ENCODE assay signal across 8 cellular contexts in genomic region chr14:77318756-77319155, GRCh38. TPM values are rescaled to one million over a fixed set of nuclear protein-coding genes. Genes with fewer than 3 reads are reported as not detected.
DNase-seq lines count a peak whose midpoint lies in the region; ATAC-seq, FAIRE-seq and TF ChIP-seq lines count a peak whose summit lies in the region.
"Not testable (repeated sequence)": the region's sequence is repeated elsewhere in the genome, so short reads cannot be mapped to it uniquely, and the experiment has no call there.
"Had no signal": no experiment of that assay in that cellular context is flagged by ENCODE, and none has a peak within 500 bp of the region (broad histone marks: within the 10 kb centered on the region; RNA-seq: fewer than 3 reads in every experiment).

No MANE protein-coding gene starts in this region.

- TF ChIP-seq POLR2A in H1 (IDR thresholded peaks at IDR 0.05; ENCODE audit: control extremely low read depth in 1 of 2, low read depth in 2 of 2, low read length in 2 of 2); gastrocnemius medialis (IDR thresholded peaks at IDR 0.05): not testable (repeated sequence)

- H3K23me2 ChIP-seq in H1 (ENCODE audit: low read depth, low read length), result not testable (repeated sequence)

- not testable (repeated sequence) for H2AK5ac ChIP-seq in H1 (ENCODE audit: low read depth, low read length)

- H2BK5ac ChIP-seq in H1 (ENCODE audit: low read depth, low read length), result not testable (repeated sequence)

- in situ Hi-C loops in gastrocnemius medialis (cut with MboI; ENCODE audit: low sequenced_read_pairs in 4 of 4), result loop anchor here in 3 of 4 donors (10.0 kb wide), 2 partner anchors 214 to 444 kb away; no protein-coding TSS in a partner anchor

- FAIRE-seq in H1 (lab: Jason Lieb, UNC), result not testable (repeated sequence)

- H3K27ac Mint-ChIP-seq in brain, result peak overlapping the region in 4 of 5 experiments; percentile 89 to 99 (median 96)

- not testable (repeated sequence) for H3K18ac ChIP-seq in H1 (ENCODE audit: extremely low read depth, low read length)

- H3K4ac ChIP-seq in H1 (replicated peaks; ENCODE audit: insufficient read length, low read depth, low read length), result peak overlapping the region; percentile 15

- not testable (repeated sequence) for H2BK12ac ChIP-seq in H1 (ENCODE audit: low read depth, low read length)

- peaks cover 13% of the 10 kb centered on the region for H3K79me1 ChIP-seq in H1 (ENCODE audit: low read depth, low read length)

- not testable (repeated sequence) for H3K27me3 Mint-ChIP-seq in brain

- H4K5ac ChIP-seq in H1 (ENCODE audit: insufficient read length, low read depth, low read length), result not testable (repeated sequence)

- not testable (repeated sequence) for ATAC-seq in PC-3, gastrocnemius medialis

- not testable (repeated sequence) for H3K56ac ChIP-seq in H1 (replicated peaks; ENCODE audit: insufficient read length, low read depth, low read length)

- TF ChIP-seq RAD21 in H1 (IDR thresholded peaks at IDR 0.05 in 1 of 2, conservative IDR thresholded peaks at IDR 0.05 in 1 of 2; ENCODE audit: low read depth in 2 of 2, low read length in 2 of 2), result not testable (repeated sequence)

- peak overlapping the region; percentile 86; the same call in 1 of the 2 replicates for H3K4me3 ChIP-seq in PC-3 (ENCODE audit: low read length)
- not testable (repeated sequence) for H3K4me3 ChIP-seq in H1 (ENCODE audit: extremely low read depth in 1 of 4, insufficient read depth in 2 of 4, low read depth in 3 of 4, low read length in 4 of 4); gastrocnemius medialis

- H3K27ac ChIP-seq in PC-3 (ENCODE audit: low read length); H1 (ENCODE audit: low read depth, low read length): not testable (repeated sequence)
- peak overlapping the region in 3 of 4 donors; percentile 84 to 96 (median 89) for H3K27ac ChIP-seq in gastrocnemius medialis

- not testable (repeated sequence) for H2BK15ac ChIP-seq in H1 (ENCODE audit: low read length)

- H4K91ac ChIP-seq in H1 (replicated peaks; ENCODE audit: insufficient read length, low read length), result not testable (repeated sequence)

- H4K8ac ChIP-seq in H1 (ENCODE audit: extremely low read depth, insufficient read depth, low read length), result not testable (repeated sequence)

- peak overlapping the region; percentile 87 to 98 (median 90) for H3K4me3 Mint-ChIP-seq in brain

- H3K9me3 Mint-ChIP-seq in brain, result not testable (repeated sequence)

- H3K4me1 ChIP-seq in PC-3 (ENCODE audit: insufficient read depth, low read length) (peaks cover 58% of the 10 kb centered on the region), H1 (replicated peaks in 1 of 4; ENCODE audit: control insufficient read depth in 3 of 4, insufficient read depth in 4 of 4, low read length in 3 of 4) (peaks cover 11 to 25% (median 18%) of the 10 kb centered on the region in 4 experiments; a peak in 6 of 7 replicates), gastrocnemius medialis (peaks cover 64 to 66% of the 10 kb centered on the region in 2 donors)

- not testable (repeated sequence) for TF ChIP-seq EP300 in H1 (IDR thresholded peaks at IDR 0.05; ENCODE audit: borderline replicate concordance in 1 of 2, low read depth in 2 of 2, low read length in 2 of 2)

- not testable (repeated sequence) for H2BK20ac ChIP-seq in H1 (ENCODE audit: low read length)

- H3K27me3 ChIP-seq in PC-3 (ENCODE audit: low read length); H1 (replicated peaks in 1 of 4; ENCODE audit: control insufficient read depth in 3 of 4, extremely low read depth in 1 of 4, insufficient read depth in 3 of 4, low read length in 3 of 4); gastrocnemius medialis: not testable (repeated sequence)

- POLR2A ChIA-PET in PC-3 (lab: Charles Lee; ENCODE audit: unreplicated experiment), result not testable (repeated sequence)
- POLR2A ChIA-PET in H1 (lab: Charles Lee; ENCODE audit: partially characterized antibody), result interaction anchor here (0.7 to 1.3 kb wide), 3 partner anchors 15 to 193 kb away, joined by 3 read pairs; no protein-coding TSS in a partner anchor

- H3K23ac ChIP-seq in H1 (ENCODE audit: insufficient read length), result not testable (repeated sequence)

- peaks cover 22% of the 10 kb centered on the region; the same call in 1 of the 2 replicates for H4K20me1 ChIP-seq in PC-3 (ENCODE audit: low read length)
- H4K20me1 ChIP-seq in H1 (replicated peaks in 1 of 2; ENCODE audit: control insufficient read depth in 1 of 2, insufficient read depth in 2 of 2, low read length in 2 of 2), result not testable (repeated sequence)

- not testable (repeated sequence) for BruUV-seq in PC-3 (replicated peaks; lab: Mats Ljungman, UMichigan)

- CTCF ChIA-PET in PC-3 (lab: Charles Lee), result not testable (repeated sequence)
- CTCF ChIA-PET in H1 (lab: Charles Lee; ENCODE audit: partially characterized antibody), result interaction anchor here (0.6 to 2.5 kb wide), 5 partner anchors 9 to 421 kb away, joined by 4 to 10 read pairs (median 4); no protein-coding TSS in a partner anchor

- not testable (repeated sequence) for H3K9me3 ChIP-seq in PC-3 (ENCODE audit: low read length); H1 (ENCODE audit: insufficient read depth in 2 of 2, low read depth in 1 of 2, low read length in 1 of 2); gastrocnemius medialis

- peak overlapping the region; percentile 90 for H3K4me2 ChIP-seq in PC-3 (ENCODE audit: low read length)
- H3K4me2 ChIP-seq in H1 (ENCODE audit: insufficient read depth in 1 of 2, low read depth in 2 of 2, low read length in 2 of 2), result not testable (repeated sequence)

- H3K79me2 ChIP-seq in PC-3 (ENCODE audit: low read length), result peaks cover 68% of the 10 kb centered on the region
- peaks cover 6 to 46% of the 10 kb centered on the region in 2 experiments for H3K79me2 ChIP-seq in H1 (ENCODE audit: control insufficient read depth in 1 of 2, insufficient read depth in 2 of 2, low read length in 2 of 2)

- H3K9me2 ChIP-seq in PC-3 (replicated peaks; ENCODE audit: low read length), result not testable (repeated sequence)

- not testable (repeated sequence) for DNase-seq in PC-3; H1 (ENCODE audit: low read depth in 1 of 2, low spot score in 2 of 2); gastrocnemius medialis
- DNase-seq in mesenteric fat pad (ENCODE audit: low spot score), result peak; percentile 33

- WGBS in H1 (ENCODE audit: extremely low coverage in 1 of 2, insufficient coverage in 1 of 2, insufficient read length in 1 of 2, insufficient replicate concordance in 2 of 2, low coverage in 1 of 2, low lambda C conversion rate in 2 of 2, missing lambda C conversion rate in 1 of 2), 2 experiments, result 90% methylated on average over 11 of the region's 11 CpGs; no CpG with 5 or more reads in 1 of the 2 experiments

- peaks cover 76% of the 10 kb centered on the region for H3K4me1 Mint-ChIP-seq in brain

- H2BK120ac ChIP-seq in H1 (replicated peaks; ENCODE audit: low read depth, low read length), result not testable (repeated sequence)

- not testable (repeated sequence) for H3K36me3 ChIP-seq in PC-3 (ENCODE audit: low read depth, low read length); H1 (ENCODE audit: control insufficient read depth in 2 of 4, insufficient read depth in 4 of 4, low read length in 3 of 4); gastrocnemius medialis

- intact Hi-C loops in PC-3 (cut with micrococcal nuclease) (loop anchor here (10.0 kb wide), 1 partner anchor 444 kb away; no protein-coding TSS in a partner anchor), gastrocnemius medialis (cut with DNase I; ENCODE audit: low total_unique reads) (loop anchor here (5.0 to 10.0 kb wide), 3 partner anchors 386 to 1164 kb away; partner anchors contain the start of genes ALKBH1, GPATCH2L and SLIRP)

- H3K36me3 Mint-ChIP-seq in brain, result not testable (repeated sequence)

- not testable (repeated sequence) for H3K9ac ChIP-seq in PC-3 (ENCODE audit: low read length); H1 (replicated peaks in 1 of 4; ENCODE audit: extremely low read depth in 1 of 4, low read depth in 3 of 4, low read length in 3 of 4)

- H3F3A ChIP-seq in PC-3 (ENCODE audit: low read length, unreplicated experiment), result not testable (repeated sequence)

- not testable (repeated sequence) for H3K14ac ChIP-seq in H1 (ENCODE audit: insufficient read length)

- not testable (repeated sequence) for TF ChIP-seq CTCF in PC-3 (conservative IDR thresholded peaks at IDR 0.05; ENCODE audit: low read depth, low read length); brain (conservative IDR thresholded peaks at IDR 0.05); H1 (IDR thresholded peaks at IDR 0.05; ENCODE audit: control extremely low read depth in 1 of 3, insufficient read depth in 1 of 3, low read depth in 1 of 3, low read length in 3 of 3); gastrocnemius medialis (IDR thresholded peaks at IDR 0.05 in 4 of 5, conservative IDR thresholded peaks at IDR 0.05 in 1 of 5)

- H2AFZ ChIP-seq in PC-3 (ENCODE audit: low read length); H1 (ENCODE audit: low read length): not testable (repeated sequence)

RNA-seq across cellular contexts. Expression of gene POMT2, which starts 1.9 kb away (rescaled TPM):
- total RNA-seq in PC-3 (2014; rRNA removed) (57.6 and 67.6 TPM in 2 replicates), mesenteric fat pad (27.2 TPM), gastrocnemius medialis (10 to 100 TPM; 27.0 to 33.2 (median 28.9) TPM)
- polyA plus RNA-seq in brain (ENCODE audit: insufficient read depth, low read depth, low replicate concordance) (11.1 TPM), H1 (2011; rRNA removed) (20.8 and 34.1 TPM in 2 replicates)
- total RNA-seq in H1 (2021; fragmentation: NEBNext Ultra II Directional; extraction: Animal tissue kit (Norgen Biotek cat#: 25700)), result 41.2 and 44.9 TPM in 2 replicates
- polyA plus RNA-seq in H1 (2011; cell fraction: cytosol; rRNA removed), result 18.8 TPM
- polyA plus RNA-seq in H1 (2011; cell fraction: nucleus; rRNA removed), result 122 TPM
- 22.6 to 28.7 TPM (median 25.8 TPM) in 4 replicates for polyA plus RNA-seq in H1 (2012, experiment 1 of 2)
- polyA plus RNA-seq in H1 (2012, experiment 2 of 2), result 17.5 TPM
- polyA plus RNA-seq in H1 (2013, experiment 1 of 2), result 21.7 TPM
- polyA plus RNA-seq in H1 (2013, experiment 2 of 2), result 22.8 TPM
- polyA minus RNA-seq in H1 (2011; rRNA and poly(A)+ RNA removed), result 51.5 and 59.7 TPM in 2 replicates
- 17.5 TPM for polyA minus RNA-seq in H1 (2011; cell fraction: cytosol; rRNA and poly(A)+ RNA removed)
- polyA minus RNA-seq in H1 (2011; cell fraction: nucleus; rRNA and poly(A)+ RNA removed), result 54.3 TPM

RNA-seq across cellular contexts. Expression of gene GSTZ1, which starts 2.1 kb away (rescaled TPM):
- 49.9 and 57.4 TPM in 2 replicates for total RNA-seq in PC-3 (2014; rRNA removed)
- 65.2 TPM for polyA plus RNA-seq in brain (ENCODE audit: insufficient read depth, low read depth, low replicate concordance)
- total RNA-seq in H1 (2021; fragmentation: NEBNext Ultra II Directional; extraction: Animal tissue kit (Norgen Biotek cat#: 25700)), result 26.6 and 29.1 TPM in 2 replicates
- 33.6 and 40.3 TPM in 2 replicates for polyA plus RNA-seq in H1 (2011; rRNA removed)
- polyA plus RNA-seq in H1 (2011; cell fraction: cytosol; rRNA removed), result 40.3 TPM
- 56.3 TPM for polyA plus RNA-seq in H1 (2011; cell fraction: nucleus; rRNA removed)
- 36.0 to 56.0 TPM (median 46.3 TPM) in 4 replicates for polyA plus RNA-seq in H1 (2012, experiment 1 of 2)
- polyA plus RNA-seq in H1 (2012, experiment 2 of 2), result 46.3 TPM
- polyA plus RNA-seq in H1 (2013, experiment 1 of 2), result 17.1 TPM
- 15.3 TPM for polyA plus RNA-seq in H1 (2013, experiment 2 of 2)
- polyA minus RNA-seq in H1 (2011; rRNA and poly(A)+ RNA removed), result 17.6 and 27.0 TPM in 2 replicates
- 17.5 TPM for polyA minus RNA-seq in H1 (2011; cell fraction: cytosol; rRNA and poly(A)+ RNA removed)
- 41.8 TPM for polyA minus RNA-seq in H1 (2011; cell fraction: nucleus; rRNA and poly(A)+ RNA removed)
- 12.0 TPM for total RNA-seq in mesenteric fat pad
- 10 to 100 TPM; 35.9 to 49.7 (median 36.6) TPM for total RNA-seq in gastrocnemius medialis

RNA-seq across cellular contexts. Expression of gene NGB, which starts 47.8 kb away (rescaled TPM):
- total RNA-seq in PC-3 (2014; rRNA removed), result not detected in 2 replicates
- 28.3 TPM for polyA plus RNA-seq in brain (ENCODE audit: insufficient read depth, low read depth, low replicate concordance)
- 0.30 and 0.55 TPM in 2 replicates for total RNA-seq in H1 (2021; fragmentation: NEBNext Ultra II Directional; extraction: Animal tissue kit (Norgen Biotek cat#: 25700))
- polyA plus RNA-seq in H1 (2011; rRNA removed), result 0.60 and 0.78 TPM in 2 replicates
- polyA plus RNA-seq in H1 (2011; cell fraction: cytosol; rRNA removed), result 0.41 TPM
- polyA plus RNA-seq in H1 (2011; cell fraction: nucleus; rRNA removed), result 0.78 TPM
- 0.30 to 0.57 TPM (median 0.43 TPM) in 4 replicates for polyA plus RNA-seq in H1 (2012, experiment 1 of 2)
- 0.50 TPM for polyA plus RNA-seq in H1 (2012, experiment 2 of 2)
- polyA plus RNA-seq in H1 (2013, experiment 1 of 2), result 0.32 TPM
- 0.26 TPM for polyA plus RNA-seq in H1 (2013, experiment 2 of 2)
- polyA minus RNA-seq in H1 (2011; rRNA and poly(A)+ RNA removed), result 0.07 and 0.32 TPM in 2 replicates
- not detected for polyA minus RNA-seq in H1 (2011; cell fraction: cytosol; rRNA and poly(A)+ RNA removed)
- not detected for polyA minus RNA-seq in H1 (2011; cell fraction: nucleus; rRNA and poly(A)+ RNA removed)
- not detected for total RNA-seq in mesenteric fat pad
- total RNA-seq in gastrocnemius medialis, result not detected
- total RNA-seq: A673, H4, HT1080 had no signal

RNA-seq across cellular contexts. Expression of gene TMED8, which starts 58.1 kb away (rescaled TPM):
- total RNA-seq in PC-3 (2014; rRNA removed) (16.8 and 17.8 TPM in 2 replicates), mesenteric fat pad (15.3 TPM), gastrocnemius medialis (1 to 10 TPM; 3.0 to 5.2 (median 4.3) TPM)
- polyA plus RNA-seq in brain (ENCODE audit: insufficient read depth, low read depth, low replicate concordance) (15.9 TPM), H1 (2011; rRNA removed) (4.8 and 5.5 TPM in 2 replicates)
- 13.1 and 13.4 TPM in 2 replicates for total RNA-seq in H1 (2021; fragmentation: NEBNext Ultra II Directional; extraction: Animal tissue kit (Norgen Biotek cat#: 25700))
- polyA plus RNA-seq in H1 (2011; cell fraction: cytosol; rRNA removed), result 6.5 TPM
- polyA plus RNA-seq in H1 (2011; cell fraction: nucleus; rRNA removed), result 3.8 TPM
- polyA plus RNA-seq in H1 (2012, experiment 1 of 2), result 4.8 to 9.4 TPM (median 5.9 TPM) in 4 replicates
- 0.92 TPM for polyA plus RNA-seq in H1 (2012, experiment 2 of 2)
- 6.9 TPM for polyA plus RNA-seq in H1 (2013, experiment 1 of 2)
- 6.9 TPM for polyA plus RNA-seq in H1 (2013, experiment 2 of 2)
- polyA minus RNA-seq in H1 (2011; rRNA and poly(A)+ RNA removed), result 13.6 and 16.1 TPM in 2 replicates
- 6.8 TPM for polyA minus RNA-seq in H1 (2011; cell fraction: cytosol; rRNA and poly(A)+ RNA removed)
- 6.8 TPM for polyA minus RNA-seq in H1 (2011; cell fraction: nucleus; rRNA and poly(A)+ RNA removed)

RNA-seq across cellular contexts. Expression of gene SAMD15, which starts 58.4 kb away (rescaled TPM):
- total RNA-seq in PC-3 (2014; rRNA removed), result 1.2 and 6.2 TPM in 2 replicates
- polyA plus RNA-seq in brain (ENCODE audit: insufficient read depth, low read depth, low replicate concordance), result 1.3 TPM
- 0.99 and 1.0 TPM in 2 replicates for total RNA-seq in H1 (2021; fragmentation: NEBNext Ultra II Directional; extraction: Animal tissue kit (Norgen Biotek cat#: 25700))
- polyA plus RNA-seq in H1 (2011; rRNA removed), result 0.17 and 0.42 TPM in 2 replicates
- polyA plus RNA-seq in H1 (2011; cell fraction: cytosol; rRNA removed), result 0.22 TPM
- polyA plus RNA-seq in H1 (2011; cell fraction: nucleus; rRNA removed), result 0.37 TPM
- 0.52 to 0.99 TPM (median 0.57 TPM) in 4 replicates for polyA plus RNA-seq in H1 (2012, experiment 1 of 2)
- polyA plus RNA-seq in H1 (2012, experiment 2 of 2), result 0.05 TPM
- polyA plus RNA-seq in H1 (2013, experiment 1 of 2), result 0.61 TPM
- polyA plus RNA-seq in H1 (2013, experiment 2 of 2), result 0.92 TPM
- polyA minus RNA-seq in H1 (2011; rRNA and poly(A)+ RNA removed), result 0.16 and 0.63 TPM in 2 replicates
- polyA minus RNA-seq in H1 (2011; cell fraction: cytosol; rRNA and poly(A)+ RNA removed), result 2.5 TPM
- polyA minus RNA-seq in H1 (2011; cell fraction: nucleus; rRNA and poly(A)+ RNA removed), result 1.00 TPM
- total RNA-seq in mesenteric fat pad, result 1.5 TPM
- under 1 TPM in 1 of 4 donors, not detected in 3; 0.11 TPM for total RNA-seq in gastrocnemius medialis
